ENCODE assay signal across 22 cellular contexts in genomic region chr21:44890338-44890931, GRCh38. TPM values are rescaled to one million over a fixed set of nuclear protein-coding genes. Genes with fewer than 3 reads are reported as not detected.
DNase-seq lines count a peak whose midpoint lies in the region; ATAC-seq and TF ChIP-seq lines count a peak whose summit lies in the region.
"Had no signal": no experiment of that assay in that cellular context is flagged by ENCODE, and none has a peak within 500 bp of the region (broad histone marks: within the 10 kb centered on the region; RNA-seq: fewer than 3 reads in every experiment).

No MANE protein-coding gene starts in this region.

- H3K36me3 Mint-ChIP-seq in stimulated activated naive B cell treated with anti-CD40 and anti-IgM and Interleukin-4, amounts not matched to agents 10 μg/mL and 1 μg/mL and 100 μg/mL, for 72 hours, result peaks cover 47 to 70% of the 10 kb centered on the region in 2 donors

- H3K27me3 ChIP-seq in foreskin keratinocyte, result peaks cover 59% of the 10 kb centered on the region
- H3K27me3 ChIP-seq: tibial nerve had no signal

- H3K4me1 Mint-ChIP-seq in stimulated activated naive B cell treated with anti-CD40 and anti-IgM and Interleukin-4, amounts not matched to agents 10 μg/mL and 1 μg/mL and 100 μg/mL, for 72 hours, result peaks cover 13 to 20% of the 10 kb centered on the region in 2 donors
- H3K4me1 Mint-ChIP-seq: endodermal cell had no signal

- peak overlapping the region; percentile 51 for H3K27ac Mint-ChIP-seq in stimulated activated naive B cell treated with anti-CD40 and anti-IgM and Interleukin-4, amounts not matched to agents 10 μg/mL and 1 μg/mL and 100 μg/mL, for 72 hours
- H3K27ac Mint-ChIP-seq: activated B cell treated with CpG ODN at 0.5 μM for 24 hours; activated T-helper 1 cell treated with anti-CD3 and anti-CD28 coated beads, Interleukin-12 subunit alpha, Interleukin-12 subunit beta, Interleukin-2, Interleukin-4 antibody, amounts not matched to agents 30 ng/mL and 10 ng/mL and 1 ng/mL, durations not matched to agents 14 hours and 24 hours and 36 hours; endodermal cell had no signal

- 51 to 58% methylated on average over 16 to 17 of the region's 24 CpGs for WGBS in lower leg skin, 2 donors

- H3K9me3 Mint-ChIP-seq in stimulated activated naive B cell treated with anti-CD40 and anti-IgM and Interleukin-4, amounts not matched to agents 10 μg/mL and 1 μg/mL and 100 μg/mL, for 72 hours, result no peaks in the 10 kb centered on the region
- H3K9me3 Mint-ChIP-seq: activated B cell treated with CpG ODN at 0.5 μM for 24 hours; activated T-helper 1 cell treated with anti-CD3 and anti-CD28 coated beads, Interleukin-12 subunit alpha, Interleukin-12 subunit beta, Interleukin-2, Interleukin-4 antibody, amounts not matched to agents 30 ng/mL and 10 ng/mL and 1 ng/mL, durations not matched to agents 14 hours and 24 hours and 36 hours; endodermal cell; stimulated activated naive CD8-positive, alpha-beta T cell treated with anti-CD3 and anti-CD28 coated beads, Interleukin-15, amount 100 ng/mL, for 72 hours had no signal

- no peaks in the 10 kb centered on the region for H3K27me3 Mint-ChIP-seq in stimulated activated naive B cell treated with anti-CD40 and anti-IgM and Interleukin-4, amounts not matched to agents 10 μg/mL and 1 μg/mL and 100 μg/mL, for 72 hours
- H3K27me3 Mint-ChIP-seq: activated B cell treated with CpG ODN at 0.5 μM for 24 hours; stimulated activated naive CD8-positive, alpha-beta T cell treated with anti-CD3 and anti-CD28 coated beads, Interleukin-15, amount 100 ng/mL, for 72 hours had no signal

- H3K4me3 Mint-ChIP-seq in stimulated activated naive B cell treated with anti-CD40 and anti-IgM and Interleukin-4, amounts not matched to agents 10 μg/mL and 1 μg/mL and 100 μg/mL, for 72 hours, result no peak overlapping the region
- H3K4me3 Mint-ChIP-seq: activated B cell treated with CpG ODN at 0.5 μM for 24 hours; activated T-helper 1 cell treated with anti-CD3 and anti-CD28 coated beads, Interleukin-12 subunit alpha, Interleukin-12 subunit beta, Interleukin-2, Interleukin-4 antibody, amounts not matched to agents 30 ng/mL and 10 ng/mL and 1 ng/mL, durations not matched to agents 14 hours and 24 hours and 36 hours; endodermal cell; stimulated activated naive CD8-positive, alpha-beta T cell treated with anti-CD3 and anti-CD28 coated beads, Interleukin-15, amount 100 ng/mL, for 72 hours had no signal

- H3K4me1 ChIP-seq in foreskin keratinocyte, result no peaks in the 10 kb centered on the region
- H3K4me1 ChIP-seq: body of pancreas, Caco-2, tibial nerve had no signal

- intact Hi-C loops in Right ventricle myocardium inferior (cut with DNase I) (loop anchor here (5.0 kb wide), 1 partner anchor 237 kb away; no protein-coding TSS in a partner anchor), left cardiac atrium (cut with DNase I) (loop anchor here in 1 of 2 donors (5.0 kb wide), 2 partner anchors 47 to 247 kb away; no protein-coding TSS in a partner anchor), lower leg skin (cut with DNase I; ENCODE audit: low total_unique reads) (no loop called here)

- ATAC-seq in Right ventricle myocardium inferior, result no peak
- no peak for ATAC-seq in left cardiac atrium
- peak; percentile 47 for ATAC-seq in foreskin keratinocyte
- no peak for ATAC-seq in stimulated activated naive B cell treated with anti-CD40 and anti-IgM and Interleukin-4, amounts not matched to agents 10 μg/mL and 1 μg/mL and 100 μg/mL, for 72 hours (replicated peaks)
- ATAC-seq: body of pancreas; PC-3; stimulated activated naive CD8-positive, alpha-beta T cell treated with anti-CD3 and anti-CD28 coated beads, Interleukin-15, amount 100 ng/mL, for 72 hours had no signal

- CTCF ChIA-PET in RWPE1 (lab: Yijun Ruan, JAX), result interaction anchor here (1.0 kb wide), 1 partner anchor 41 kb away, joined by 4 read pairs; no protein-coding TSS in a partner anchor

- no peak for TF ChIP-seq CTCF in RWPE1 (conservative IDR thresholded peaks at IDR 0.05; ENCODE audit: low read depth)
- TF ChIP-seq CTCF in foreskin keratinocyte (conservative IDR thresholded peaks at IDR 0.05), result no peak
- TF ChIP-seq CTCF in lower leg skin (IDR thresholded peaks at IDR 0.05), result no peak

- DNase-seq in Right ventricle myocardium inferior (ENCODE audit: missing footprints), result peak; percentile 47
- no peak for DNase-seq in left cardiac atrium
- no peak for DNase-seq in RWPE1 (ENCODE audit: low spot score)
- no peak for DNase-seq in foreskin keratinocyte
- DNase-seq in stimulated activated naive B cell treated with anti-CD40 and anti-IgM and Interleukin-4, amounts not matched to agents 10 μg/mL and 1 μg/mL and 100 μg/mL, for 72 hours, result no peak
- DNase-seq in OCI-M1 (lab: John Stamatoyannopoulos, UW), result no peak
- DNase-seq in lower leg skin (ENCODE audit: low spot score in 2 of 2), result no peak
- DNase-seq: activated B cell treated with CpG ODN at 0.5 μM for 24 hours; activated CD8-positive, alpha-beta memory T cell treated with anti-CD3 and anti-CD28 coated beads for 24 hours; body of pancreas; endodermal cell; NCI-H1105 treated with DMSO at 0.1 percent for 48 hours; NCI-H526 treated with DMSO at 0.1 percent for 48 hours; PC-3; stimulated activated CD4-positive, alpha-beta T cell treated with anti-CD3 and anti-CD28 coated beads, Interleukin-4, amount 100 ng/mL, for 1 hour; stimulated activated naive CD8-positive, alpha-beta T cell treated with anti-CD3 and anti-CD28 coated beads, Interleukin-15, amount 100 ng/mL, for 72 hours; T-helper 9 cell had no signal

- H3K27ac ChIP-seq in RWPE1 (0 out of 2 replicates have a peak overlapping the region, but pooled peaks have one; percentile 12), foreskin keratinocyte (no peak overlapping the region)
- H3K27ac ChIP-seq: body of pancreas, tibial nerve had no signal

- POLR2A ChIA-PET in RWPE1 (lab: Yijun Ruan, JAX; ENCODE audit: low non-redundant PET), result no interaction called here

- H3K4me3 ChIP-seq in lower leg skin (ENCODE audit: low read depth, poor library complexity, severe bottlenecking), result no peak overlapping the region
- H3K4me3 ChIP-seq: body of pancreas, smooth muscle cell, tibial nerve had no signal

- no peak for TF ChIP-seq POLR2A in lower leg skin (IDR thresholded peaks at IDR 0.05)

RNA-seq across cellular contexts. Expression of gene PTTG1IP, which starts 16.9 kb away (rescaled TPM):
- total RNA-seq in Right ventricle myocardium inferior (160 TPM), left cardiac atrium (100 to 1,000 TPM; 181 to 195 TPM), foreskin keratinocyte (116 and 149 TPM in 2 replicates), lower leg skin (100 to 1,000 TPM; 110 to 193 (median 133) TPM)
- 92.9 and 104 TPM in 2 replicates for polyA plus RNA-seq in foreskin keratinocyte

RNA-seq across cellular contexts. Expression of gene ITGB2, which starts 30.3 kb away (rescaled TPM):
- total RNA-seq in Right ventricle myocardium inferior, result 36.7 TPM
- 10 to 100 TPM; 31.5 to 70.7 TPM for total RNA-seq in left cardiac atrium
- 6.4 and 6.5 TPM in 2 replicates for total RNA-seq in foreskin keratinocyte
- 5.0 and 5.2 TPM in 2 replicates for polyA plus RNA-seq in foreskin keratinocyte
- 10 to 100 TPM; 18.4 to 40.7 (median 20.4) TPM for total RNA-seq in lower leg skin
- polyA plus RNA-seq: neural cell had no signal

RNA-seq across cellular contexts. Expression of gene SLX9, which starts 49.4 kb away (rescaled TPM):
- total RNA-seq in Right ventricle myocardium inferior (66.5 TPM), left cardiac atrium (10 to 100 TPM; 26.1 to 28.6 TPM), foreskin keratinocyte (39.7 and 54.7 TPM in 2 replicates), lower leg skin (10 to 100 TPM; 19.0 to 36.4 (median 31.6) TPM)
- polyA plus RNA-seq in foreskin keratinocyte, result 54.8 and 73.8 TPM in 2 replicates
